In genomic region chr10:84534168-84534567, GRCh38 we compare ENCODE assay signal across 1 cellular context.
TF ChIP-seq lines count a peak whose summit lies in the region.

No MANE protein-coding gene starts in this region.

TF ChIP-seq in GM12878, 131 proteins besides CTCF, POLR2A, EP300 and RAD21 (continued from another document):
- no peak for TF ChIP-seq CEBPZ (IDR thresholded peaks at IDR 0.05; ENCODE audit: low read depth, low read length)
